In genomic region chr10:47054936-47055335, GRCh38 we compare ENCODE assay signal across 19 cellular contexts.
DNase-seq lines count a peak whose midpoint lies in the region; ATAC-seq and TF ChIP-seq lines count a peak whose summit lies in the region.
"Had no signal": no experiment of that assay in that cellular context is flagged by ENCODE, and none has a peak within 500 bp of the region (broad histone marks: within the 10 kb centered on the region; RNA-seq: fewer than 3 reads in every experiment).

No MANE protein-coding gene starts in this region.

- no peak overlapping the region for H3K4me3 ChIP-seq in upper lobe of right lung
- H3K4me3 ChIP-seq: A549; BLaER1 treated with 17β-estradiol and CSF1 and Interleukin-3, amounts not matched to agents 10 nM and 100 nM had no signal

- no peaks in the 10 kb centered on the region for H3K9me3 ChIP-seq in upper lobe of right lung
- H3K9me3 ChIP-seq: A549; BLaER1 treated with 17β-estradiol and CSF1 and Interleukin-3, amounts not matched to agents 10 nM and 100 nM; Caco-2 had no signal

- peak; percentile 30 for DNase-seq in activated CD8-positive, alpha-beta memory T cell treated with anti-CD3 and anti-CD28 coated beads for 24 hours
- DNase-seq in activated CD8-positive, alpha-beta memory T cell treated with anti-CD3 and anti-CD28 coated beads, Interleukin-2, amount 50 U/mL, for 4 hours = no peak
- peak; percentile 58 for DNase-seq in activated effector memory CD4-positive, alpha-beta T cell treated with anti-CD3 and anti-CD28 coated beads, Interleukin-2, amount 50 U/mL, for 16 hours
- no peak for DNase-seq in activated effector memory CD4-positive, alpha-beta T cell treated with Interleukin-2 at 50 U/mL for 16 hours
- DNase-seq in stimulated activated CD8-positive, alpha-beta memory T cell treated with anti-CD3 and anti-CD28 coated beads, Interleukin-4, amount 100 ng/mL, for 48 hours = peak; percentile 10
- DNase-seq in ureter (ENCODE audit: low spot score) (peak; percentile 26), upper lobe of right lung (no peak), NCI-H526 (lab: John Stamatoyannopoulos, UW) (no peak)
- DNase-seq: AML-193; Caco-2; Calu3; CD4-positive, alpha-beta T cell; DMS79 treated with DMSO at 0.1 percent for 48 hours; GF-D8 had no signal

- no peaks in the 10 kb centered on the region for H3K4me1 ChIP-seq in upper lobe of right lung
- H3K4me1 ChIP-seq: A549, Caco-2 had no signal

- no peaks in the 10 kb centered on the region for H3K36me3 ChIP-seq in upper lobe of right lung
- H3K36me3 ChIP-seq: BLaER1 treated with 17β-estradiol and CSF1 and Interleukin-3, amounts not matched to agents 10 nM and 100 nM had no signal

- H3K27ac ChIP-seq in upper lobe of right lung = no peak overlapping the region
- H3K27ac ChIP-seq: 22Rv1; A549; BLaER1 treated with 17β-estradiol and CSF1 and Interleukin-3, amounts not matched to agents 10 nM and 100 nM; C4-2B had no signal

- intact Hi-C loops in upper lobe of right lung (cut with DNase I) = no loop called here

- no peak for ATAC-seq in upper lobe of right lung
- ATAC-seq: A549; CD8-positive, alpha-beta T cell had no signal

- no peak for TF ChIP-seq CTCF in upper lobe of right lung (IDR thresholded peaks at IDR 0.05)

- no peaks in the 10 kb centered on the region for H3K27me3 ChIP-seq in upper lobe of right lung
- H3K27me3 ChIP-seq: BLaER1 treated with 17β-estradiol and CSF1 and Interleukin-3, amounts not matched to agents 10 nM and 100 nM had no signal

Comparison
In these comparisons a context has a peak if more than half of its experiments do, and no peak if none do; other contexts are left out.
1. DNase-seq: peak in activated CD8-positive, alpha-beta memory T cell treated with anti-CD3 and anti-CD28 coated beads for 24 hours (single experiment), activated effector memory CD4-positive, alpha-beta T cell treated with anti-CD3 and anti-CD28 coated beads, Interleukin-2, amount 50 U/mL, for 16 hours (single experiment), stimulated activated CD8-positive, alpha-beta memory T cell treated with anti-CD3 and anti-CD28 coated beads, Interleukin-4, amount 100 ng/mL, for 48 hours (single experiment) and ureter (single experiment); none in activated CD8-positive, alpha-beta memory T cell treated with anti-CD3 and anti-CD28 coated beads, Interleukin-2, amount 50 U/mL, for 4 hours (single experiment), activated effector memory CD4-positive, alpha-beta T cell treated with Interleukin-2 at 50 U/mL for 16 hours (single experiment), upper lobe of right lung (single experiment) and NCI-H526 (0 of 2).